1 cellular context compared by ENCODE assay signal in genomic region chr6:41027799-41028617, GRCh38.
TF ChIP-seq lines count a peak whose summit lies in the region.

No MANE protein-coding gene starts in this region.

TF ChIP-seq in HepG2, 621 proteins besides CTCF, POLR2A, EP300 and RAD21 (continued from another document and continues in another):
- TF ChIP-seq USF2 (IDR thresholded peaks at IDR 0.05; ENCODE audit: low read depth, low read length): no peak
- no peak for TF ChIP-seq USF2 (CRISPR knock-in tag; IDR thresholded peaks at IDR 0.05; ENCODE audit: borderline replicate concordance)
- no peak for TF ChIP-seq ZMYM2 (CRISPR knock-in tag; IDR thresholded peaks at IDR 0.05)
- TF ChIP-seq PRDM15 (CRISPR knock-in tag; IDR thresholded peaks at IDR 0.05): peak; percentile 42; the same call in 1 of the 2 replicates
- 0 out of 2 replicates have a peak, but pooled peaks have one; percentile 34 for TF ChIP-seq RNF2 (conservative IDR thresholded peaks at IDR 0.05; ENCODE audit: low read depth)
- TF ChIP-seq ZNF281 (CRISPR knock-in tag; IDR thresholded peaks at IDR 0.05; ENCODE audit: borderline replicate concordance): no peak
- TF ChIP-seq AHDC1 (CRISPR knock-in tag; IDR thresholded peaks at IDR 0.05; ENCODE audit: borderline replicate concordance): no peak
- TF ChIP-seq TIGD3 (CRISPR knock-in tag; IDR thresholded peaks at IDR 0.05; ENCODE audit: borderline replicate concordance): no peak
- peak; percentile 42; the same call in 1 of the 2 replicates for TF ChIP-seq KLF12 (CRISPR knock-in tag; IDR thresholded peaks at IDR 0.05; ENCODE audit: borderline replicate concordance)
- no peak for TF ChIP-seq TERF1 (CRISPR knock-in tag; IDR thresholded peaks at IDR 0.05)
- TF ChIP-seq GLI4 (CRISPR knock-in tag; IDR thresholded peaks at IDR 0.05; ENCODE audit: borderline replicate concordance): peak; percentile 64; the same call in 1 of the 2 replicates
- peak; percentile 68; the same call in 1 of the 2 replicates for TF ChIP-seq CREBL2 (CRISPR knock-in tag; IDR thresholded peaks at IDR 0.05; ENCODE audit: borderline replicate concordance)
- no peak for TF ChIP-seq ZFAT (CRISPR knock-in tag; conservative IDR thresholded peaks at IDR 0.05)
- TF ChIP-seq ZNF276 (CRISPR knock-in tag; IDR thresholded peaks at IDR 0.05; ENCODE audit: low read depth): no peak; the same call in 1 of the 2 replicates
- peak; percentile 52; the same call in 1 of the 2 replicates for TF ChIP-seq ZNF343 (CRISPR knock-in tag; IDR thresholded peaks at IDR 0.05)
- TF ChIP-seq KAT2B (IDR thresholded peaks at IDR 0.05; ENCODE audit: borderline replicate concordance, low read depth, low read length): no peak
- no peak for TF ChIP-seq ZFP36L2 (CRISPR knock-in tag; IDR thresholded peaks at IDR 0.05)
- 0 out of 2 replicates have a peak, but pooled peaks have one; percentile 44 for TF ChIP-seq ARHGAP35 (CRISPR knock-in tag; IDR thresholded peaks at IDR 0.05; ENCODE audit: borderline replicate concordance)
- no peak for TF ChIP-seq KAT7 (CRISPR knock-in tag; IDR thresholded peaks at IDR 0.05; ENCODE audit: borderline replicate concordance)
- TF ChIP-seq RFXANK (CRISPR knock-in tag; IDR thresholded peaks at IDR 0.05): no peak
- peak; percentile 85; the same call in 1 of the 2 replicates for TF ChIP-seq TFDP1 (CRISPR knock-in tag; IDR thresholded peaks at IDR 0.05; ENCODE audit: borderline replicate concordance)
- peak; percentile 82; the same call in 1 of the 2 replicates for TF ChIP-seq CHCHD3 (CRISPR knock-in tag; IDR thresholded peaks at IDR 0.05)
- TF ChIP-seq FOXJ3 (CRISPR knock-in tag; IDR thresholded peaks at IDR 0.05; ENCODE audit: borderline replicate concordance): no peak
- TF ChIP-seq ZNF234 (CRISPR knock-in tag; conservative IDR thresholded peaks at IDR 0.05): peak; percentile 60; the same call in 1 of the 2 replicates
- peak; percentile 95 for TF ChIP-seq ZNF891 (CRISPR knock-in tag; IDR thresholded peaks at IDR 0.05)
- TF ChIP-seq ZBTB7A (CRISPR knock-in tag; IDR thresholded peaks at IDR 0.05): no peak
- no peak for TF ChIP-seq ZNF232 (CRISPR knock-in tag; IDR thresholded peaks at IDR 0.05; ENCODE audit: borderline replicate concordance)
- no peak for TF ChIP-seq GPN1 (CRISPR knock-in tag; IDR thresholded peaks at IDR 0.05; ENCODE audit: borderline replicate concordance)
- TF ChIP-seq BRD4 (CRISPR knock-in tag; IDR thresholded peaks at IDR 0.05): peak; percentile 83
- no peak for TF ChIP-seq TMF1 (CRISPR knock-in tag; IDR thresholded peaks at IDR 0.05; ENCODE audit: low read depth)
- TF ChIP-seq NR2F1 (CRISPR knock-in tag; IDR thresholded peaks at IDR 0.05): no peak
- no peak for TF ChIP-seq KDM1A (CRISPR knock-in tag; IDR thresholded peaks at IDR 0.05)
- TF ChIP-seq POLR2AphosphoS2 (IDR thresholded peaks at IDR 0.05; ENCODE audit: low read depth, low read length): no peak
- no peak for TF ChIP-seq ELK4 (CRISPR knock-in tag; IDR thresholded peaks at IDR 0.05; ENCODE audit: borderline replicate concordance)
